Comparison of ENCODE assay signal across 6 cellular contexts in the genomic region with DNA sequence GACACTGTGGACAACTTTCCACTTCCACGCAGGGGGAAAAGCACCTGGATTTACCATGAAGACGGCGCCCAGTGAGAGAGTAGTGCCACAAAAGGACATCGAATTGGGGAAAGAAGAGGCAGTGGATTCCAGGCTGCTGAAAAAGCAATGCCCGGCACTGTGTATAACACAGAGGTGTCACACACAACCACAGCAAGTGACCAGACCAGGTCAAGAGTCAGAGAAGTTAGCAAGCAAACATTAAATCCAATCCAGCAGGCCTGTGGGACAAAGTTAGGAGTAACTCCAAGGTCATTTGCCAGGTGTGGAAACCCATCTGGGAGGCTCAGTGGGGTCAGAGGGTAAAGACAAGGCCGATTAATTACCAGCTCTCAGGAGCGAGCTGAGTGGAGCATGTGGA.
A peak's percentile ranks its signal among the peaks of the same experiment; 100 is the strongest.
DNase-seq lines count a peak whose midpoint lies in the region; ATAC-seq, FAIRE-seq and TF ChIP-seq lines count a peak whose summit lies in the region.
"Not testable (repeated sequence)": the region's sequence is repeated elsewhere in the genome, so short reads cannot be mapped to it uniquely, and the experiment has no call there.

No MANE protein-coding gene starts in this region.

- not testable (repeated sequence) for H2AFZ ChIP-seq in K562 (ENCODE audit: low read depth, low read length); endothelial cell of umbilical vein (ENCODE audit: low read depth, low read length); HepG2 (ENCODE audit: low read length)

- CTCF ChIA-PET in Panc1 (lab: Charles Lee); K562 (lab: Yijun Ruan, JAX; ENCODE audit: low intra/inter-chr PET ratio); endothelial cell of umbilical vein (lab: Charles Lee); HepG2 (lab: Yijun Ruan, JAX; ENCODE audit: low intra/inter-chr PET ratio, low total read pairs): not testable (repeated sequence)

- dilution Hi-C loops in endothelial cell of umbilical vein (cut with MboI; ENCODE audit: extremely low pct_ligation_motif_present, low sequenced_read_pairs), result not testable (repeated sequence)

- not testable (repeated sequence) for H3K36me3 ChIP-seq in Panc1 (ENCODE audit: control insufficient read depth, insufficient read depth, low read length); K562 (ENCODE audit: control insufficient read depth, insufficient read depth, low read length); endothelial cell of umbilical vein (ENCODE audit: control insufficient read depth in 2 of 2, extremely low read depth in 1 of 2, insufficient read depth in 2 of 2, low read length in 2 of 2); HepG2 (replicated peaks in 1 of 2; ENCODE audit: control insufficient read depth in 1 of 2, insufficient read depth in 2 of 2, low read length in 2 of 2)

- H3K27ac ChIP-seq in Panc1 (ENCODE audit: low read length); K562 (ENCODE audit: extremely low read depth, low read depth, low read length); endothelial cell of umbilical vein (ENCODE audit: insufficient read depth, low read depth, low read length); HepG2 (ENCODE audit: extremely low read length, insufficient read depth, low read length): not testable (repeated sequence)

- H3K4me1 ChIP-seq in Panc1 (ENCODE audit: control insufficient read depth, insufficient read depth, low read length); K562 (replicated peaks in 1 of 2; ENCODE audit: control insufficient read depth in 2 of 2, insufficient read depth in 2 of 2, low read length in 2 of 2); endothelial cell of umbilical vein (ENCODE audit: control insufficient read depth, extremely low read depth, insufficient read depth, low read length); HepG2 (ENCODE audit: insufficient read depth, low read length): not testable (repeated sequence)

- H3K4me2 ChIP-seq in K562 (ENCODE audit: insufficient read depth, low read length); endothelial cell of umbilical vein (ENCODE audit: insufficient read depth, low read length); HepG2 (ENCODE audit: low read depth, low read length): not testable (repeated sequence)

- TF ChIP-seq EP300 in K562 (IDR thresholded peaks at IDR 0.05; ENCODE audit: low read length); HepG2 (IDR thresholded peaks at IDR 0.05; ENCODE audit: low read depth in 2 of 2, low read length in 2 of 2); HepG2 (CRISPR knock-in tag; IDR thresholded peaks at IDR 0.05; ENCODE audit: borderline replicate concordance): not testable (repeated sequence)

- not testable (repeated sequence) for H3K79me2 ChIP-seq in K562 (ENCODE audit: control insufficient read depth, insufficient read depth, low read length); endothelial cell of umbilical vein (ENCODE audit: control insufficient read depth, insufficient read depth, low read length); HepG2 (ENCODE audit: insufficient read depth, low read length)

- intact Hi-C loops in Panc1 (cut with micrococcal nuclease; ENCODE audit: unreplicated experiment); K562 (cut with micrococcal nuclease); endothelial cell of umbilical vein (cut with micrococcal nuclease); HepG2 (cut with micrococcal nuclease; ENCODE audit: unreplicated experiment); sciatic nerve (cut with DNase I): not testable (repeated sequence)

- not testable (repeated sequence) for H4K20me1 ChIP-seq in K562 (replicated peaks; ENCODE audit: control insufficient read depth, insufficient read depth, low read length); endothelial cell of umbilical vein (replicated peaks; ENCODE audit: control insufficient read depth, extremely low read depth, insufficient read depth, low read length); HepG2 (ENCODE audit: insufficient read depth, low read length)

- H3K9me1 ChIP-seq in K562 (ENCODE audit: control insufficient read depth, insufficient read depth, low read length); endothelial cell of umbilical vein (replicated peaks; ENCODE audit: control insufficient read depth, extremely low read depth, insufficient read depth, low read length): not testable (repeated sequence)

- TF ChIP-seq POLR2A in K562 (conservative IDR thresholded peaks at IDR 0.05); endothelial cell of umbilical vein (IDR thresholded peaks at IDR 0.05; ENCODE audit: low read depth, low read length); HepG2 (IDR thresholded peaks at IDR 0.05; ENCODE audit: insufficient read depth in 1 of 2, low read depth in 2 of 2, low read length in 2 of 2): not testable (repeated sequence)

- H3K27me3 ChIP-seq in Panc1 (ENCODE audit: control insufficient read depth, insufficient read depth, low read length); K562 (ENCODE audit: control insufficient read depth in 2 of 2, insufficient read depth in 2 of 2, low read length in 2 of 2); endothelial cell of umbilical vein (ENCODE audit: control insufficient read depth in 2 of 2, insufficient read depth in 2 of 2, low read length in 2 of 2); HepG2 (ENCODE audit: control insufficient read depth in 1 of 2, insufficient read depth in 2 of 2, low read length in 2 of 2): not testable (repeated sequence)

- POLR2A ChIA-PET in Panc1 (lab: Charles Lee); K562 (lab: Yijun Ruan, JAX); endothelial cell of umbilical vein (lab: Charles Lee); HepG2 (lab: Yijun Ruan, JAX): not testable (repeated sequence)

- not testable (repeated sequence) for TF ChIP-seq CTCF in Panc1 (IDR thresholded peaks at IDR 0.05); K562 (IDR thresholded peaks at IDR 0.05 in 2 of 3, conservative IDR thresholded peaks at IDR 0.05 in 1 of 3; ENCODE audit: insufficient read depth in 2 of 3, low read depth in 1 of 3, low read length in 3 of 3); endothelial cell of umbilical vein (IDR thresholded peaks at IDR 0.05; ENCODE audit: extremely low read depth in 1 of 2, insufficient read depth in 1 of 2, low read depth in 1 of 2, low read length in 2 of 2); HepG2 (CRISPR knock-in tag; IDR thresholded peaks at IDR 0.05)

- DNase-seq in Panc1 (ENCODE audit: low read depth, low spot score); K562 (ENCODE audit: extremely low read depth in 1 of 4, low spot score in 3 of 4); endothelial cell of umbilical vein (ENCODE audit: low read depth, low spot score); left lobe of liver (ENCODE audit: low spot score); HepG2 (ENCODE audit: low spot score); sciatic nerve (ENCODE audit: low spot score): not testable (repeated sequence)

- ATAC-seq in Panc1 (peak; percentile 21; the same call in 1 of the 2 replicates), left lobe of liver (peak; percentile 46), HepG2 (peak; percentile 87), sciatic nerve (peak; percentile 14)
- ATAC-seq in K562, result not testable (repeated sequence)

- no CpG with 5 or more reads among the region's 7 CpGs for WGBS in K562 (ENCODE audit: insufficient coverage, low coverage, missing lambda C conversion rate)
- WGBS in HepG2 (ENCODE audit: low lambda C conversion rate), result 83% methylated on average over 2 of the region's 7 CpGs

- H3K4me3 ChIP-seq in Panc1 (ENCODE audit: low read depth in 2 of 2, low read length in 2 of 2); K562; endothelial cell of umbilical vein (replicated peaks in 1 of 3; ENCODE audit: insufficient read depth in 1 of 3, low read depth in 1 of 3, low read length in 3 of 3); HepG2 (replicated peaks in 1 of 3; ENCODE audit: insufficient read depth in 1 of 3, low read depth in 2 of 3, low read length in 3 of 3): not testable (repeated sequence)

- not testable (repeated sequence) for H3K9me3 ChIP-seq in Panc1 (ENCODE audit: control insufficient read depth, insufficient read depth, low read depth, low read length); K562 (replicated peaks; ENCODE audit: control insufficient read depth, insufficient read depth, low read depth, low read length); endothelial cell of umbilical vein (replicated peaks; ENCODE audit: control insufficient read depth, insufficient read depth, low read length); HepG2 (ENCODE audit: low read length)

- in situ Hi-C loops in Panc1 (cut with HindIII; ENCODE audit: low pct_unique_long_range_greater_than_20kb, low sequenced_read_pairs); K562 (cut with MboI); HepG2 (cut with HindIII; ENCODE audit: extremely low pct_ligation_motif_present, low pct_unique_long_range_greater_than_20kb): not testable (repeated sequence)

- not testable (repeated sequence) for H3K9ac ChIP-seq in K562 (ENCODE audit: insufficient read depth in 1 of 2, low read depth in 2 of 2, low read length in 2 of 2); endothelial cell of umbilical vein (replicated peaks; ENCODE audit: extremely low read depth, insufficient read depth, low read length); HepG2 (ENCODE audit: insufficient read depth, low read depth, low read length)

- not testable (repeated sequence) for TF ChIP-seq RAD21 in K562 (CRISPR knock-in tag; conservative IDR thresholded peaks at IDR 0.05 in 1 of 2, IDR thresholded peaks at IDR 0.05 in 1 of 2); HepG2 (CRISPR knock-in tag; IDR thresholded peaks at IDR 0.05)

- BruUV-seq in Panc1 (replicated peaks; lab: Mats Ljungman, UMichigan); K562 (replicated peaks; lab: Mats Ljungman, UMichigan); HepG2 (replicated peaks; lab: Mats Ljungman, UMichigan): not testable (repeated sequence)
- BruUV-seq in endothelial cell of umbilical vein (replicated peaks; lab: Mats Ljungman, UMichigan), result TSS peak; percentile 69

- FAIRE-seq in K562 (lab: Jason Lieb, UNC) (peak; percentile 59), HepG2 (lab: Jason Lieb, UNC) (peak; percentile 79)
- not testable (repeated sequence) for FAIRE-seq in endothelial cell of umbilical vein (lab: Jason Lieb, UNC)
